ENCODE assay signal across 17 cellular contexts in genomic region chr3:192303235-192303634, GRCh38.
DNase-seq lines count a peak whose midpoint lies in the region; ATAC-seq lines count a peak whose summit lies in the region.
"Had no signal": no experiment of that assay in that cellular context is flagged by ENCODE, and none has a peak within 500 bp of the region (broad histone marks: within the 10 kb centered on the region; RNA-seq: fewer than 3 reads in every experiment).

No MANE protein-coding gene starts in this region.

- no peaks in the 10 kb centered on the region for H3K9me3 ChIP-seq in MG63
- H3K9me3 ChIP-seq: BLaER1 treated with 17β-estradiol and CSF1 and Interleukin-3, amounts not matched to agents 10 nM and 100 nM had no signal

- DNase-seq in COR-L47 (lab: John Stamatoyannopoulos, UW) = peak; percentile 6
- DNase-seq in DMS 273 treated with DMSO at 0.1 percent for 48 hours (lab: John Stamatoyannopoulos, UW) = peak; percentile 55
- DNase-seq in NCI-H69 (lab: John Stamatoyannopoulos, UW) = peak; percentile 77
- DNase-seq in left cardiac atrium = no peak
- no peak for DNase-seq in activated gamma-delta T cell treated with Interleukin-2 at 50 U/mL for 16 hours
- DNase-seq in MG63 = no peak
- no peak for DNase-seq in AG08396 (ENCODE audit: low spot score)
- DNase-seq: effector CD4-positive, alpha-beta T cell; islet precursor cell; nephron progenitor cell; stimulated activated CD4-positive, alpha-beta T cell treated with anti-CD3 and anti-CD28 coated beads, Interleukin-15, amount 100 ng/mL, for 24 hours; stimulated activated naive B cell treated with anti-CD40 and anti-IgM and Interleukin-4, amounts not matched to agents 10 μg/mL and 1 μg/mL and 100 μg/mL, for 72 hours; T-helper 2 cell had no signal

- H3K27me3 ChIP-seq in MG63 = peaks cover 4% of the 10 kb centered on the region; the same call in 1 of the 2 replicates
- H3K27me3 ChIP-seq: BLaER1 treated with 17β-estradiol and CSF1 and Interleukin-3, amounts not matched to agents 10 nM and 100 nM had no signal

- ATAC-seq in left cardiac atrium (peak; percentile 51 to 53), GM21529 (IDR thresholded peaks at IDR 0.05; ENCODE audit: unreplicated experiment) (no peak)
- ATAC-seq: activated CD4-positive, CD25-positive, alpha-beta regulatory T cell treated with anti-CD3 and anti-CD28 coated beads, Interleukin-2, amount 50 U/mL, for 24 hours; activated T-helper 17 cell treated with anti-CD3 and anti-CD28 coated beads, Interleukin-2, amount 50 U/mL, for 72 hours; stimulated activated naive B cell treated with anti-CD40 and anti-IgM and Interleukin-4, amounts not matched to agents 10 μg/mL and 1 μg/mL and 100 μg/mL, for 72 hours had no signal

- H3K36me3 ChIP-seq in MG63 = no peaks in the 10 kb centered on the region
- H3K36me3 ChIP-seq: BLaER1 treated with 17β-estradiol and CSF1 and Interleukin-3, amounts not matched to agents 10 nM and 100 nM had no signal

- H3K4me3 ChIP-seq in MG63 = no peak overlapping the region
- H3K4me3 ChIP-seq: BLaER1 treated with 17β-estradiol and CSF1 and Interleukin-3, amounts not matched to agents 10 nM and 100 nM had no signal

- intact Hi-C loops in left cardiac atrium (cut with DNase I) = no loop called here

Comparison
In these comparisons a context has a peak if more than half of its experiments do, and no peak if none do; other contexts are left out.
1. DNase-seq: peak in COR-L47 (single experiment), DMS 273 treated with DMSO at 0.1 percent for 48 hours (single experiment) and NCI-H69 (single experiment); none in left cardiac atrium (single experiment), activated gamma-delta T cell treated with Interleukin-2 at 50 U/mL for 16 hours (single experiment), MG63 (single experiment) and AG08396 (single experiment).